1 cellular context compared by ENCODE assay signal in the genomic region with DNA sequence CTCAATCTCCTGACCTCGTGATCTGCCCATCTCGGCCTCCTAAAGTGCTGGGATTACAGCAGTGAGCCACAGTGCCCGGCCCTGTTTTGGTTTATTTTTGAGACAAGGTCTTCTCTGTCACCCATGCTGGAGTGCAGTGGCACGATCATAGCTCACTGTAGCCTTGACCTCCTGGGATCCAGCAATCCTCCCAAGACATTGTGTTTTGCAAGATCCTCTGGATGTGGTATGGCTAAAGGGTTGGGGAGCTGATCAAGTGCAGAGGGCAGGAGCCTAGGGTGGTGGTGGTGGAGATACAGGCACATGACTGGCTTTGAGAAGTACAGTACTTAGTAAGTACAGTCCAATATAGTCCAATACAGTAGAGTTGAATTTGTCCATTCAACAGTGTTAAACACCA.
TF ChIP-seq lines count a peak whose summit lies in the region.

No MANE protein-coding gene starts in this region.

TF ChIP-seq in IMR-90, 13 proteins besides CTCF, POLR2A, EP300 and RAD21:
- TF ChIP-seq RCOR1 (IDR thresholded peaks at IDR 0.05; ENCODE audit: insufficient replicate concordance, low read length) (no peak), BHLHE40 (IDR thresholded peaks at IDR 0.05; ENCODE audit: low read depth, low read length) (no peak), MXI1 (IDR thresholded peaks at IDR 0.05; ENCODE audit: borderline replicate concordance, low read depth, low read length) (no peak), CEBPB (IDR thresholded peaks at IDR 0.05; ENCODE audit: low read depth, low read length) (no peak), NFE2L2 (IDR thresholded peaks at IDR 0.05; ENCODE audit: low read depth, low read length) (no peak), FOS (IDR thresholded peaks at IDR 0.05; ENCODE audit: low read depth, low read length) (no peak), CHD1 (IDR thresholded peaks at IDR 0.05; ENCODE audit: low read depth, low read length) (no peak), RFX5 (IDR thresholded peaks at IDR 0.05; ENCODE audit: low read depth, low read length) (no peak), SMC3 (IDR thresholded peaks at IDR 0.05; ENCODE audit: low read depth, low read length) (no peak), MAFK (IDR thresholded peaks at IDR 0.05; ENCODE audit: low read depth, low read length) (no peak), MAZ (IDR thresholded peaks at IDR 0.05; ENCODE audit: borderline replicate concordance, low read depth, low read length) (no peak)
- TF ChIP-seq, protein P1, sequence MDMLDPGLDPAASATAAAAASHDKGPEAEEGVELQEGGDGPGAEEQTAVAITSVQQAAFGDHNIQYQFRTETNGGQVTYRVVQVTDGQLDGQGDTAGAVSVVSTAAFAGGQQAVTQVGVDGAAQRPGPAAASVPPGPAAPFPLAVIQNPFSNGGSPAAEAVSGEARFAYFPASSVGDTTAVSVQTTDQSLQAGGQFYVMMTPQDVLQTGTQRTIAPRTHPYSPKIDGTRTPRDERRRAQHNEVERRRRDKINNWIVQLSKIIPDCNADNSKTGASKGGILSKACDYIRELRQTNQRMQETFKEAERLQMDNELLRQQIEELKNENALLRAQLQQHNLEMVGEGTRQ (IDR thresholded peaks at IDR 0.05; ENCODE audit: low read depth, low read length), result no peak
- TF ChIP-seq, protein P2, sequence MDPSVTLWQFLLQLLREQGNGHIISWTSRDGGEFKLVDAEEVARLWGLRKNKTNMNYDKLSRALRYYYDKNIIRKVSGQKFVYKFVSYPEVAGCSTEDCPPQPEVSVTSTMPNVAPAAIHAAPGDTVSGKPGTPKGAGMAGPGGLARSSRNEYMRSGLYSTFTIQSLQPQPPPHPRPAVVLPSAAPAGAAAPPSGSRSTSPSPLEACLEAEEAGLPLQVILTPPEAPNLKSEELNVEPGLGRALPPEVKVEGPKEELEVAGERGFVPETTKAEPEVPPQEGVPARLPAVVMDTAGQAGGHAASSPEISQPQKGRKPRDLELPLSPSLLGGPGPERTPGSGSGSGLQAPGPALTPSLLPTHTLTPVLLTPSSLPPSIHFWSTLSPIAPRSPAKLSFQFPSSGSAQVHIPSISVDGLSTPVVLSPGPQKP (IDR thresholded peaks at IDR 0.05; ENCODE audit: borderline replicate concordance, low read depth, low read length), result no peak
